ENCODE assay signal across 16 cellular contexts in the genomic region with DNA sequence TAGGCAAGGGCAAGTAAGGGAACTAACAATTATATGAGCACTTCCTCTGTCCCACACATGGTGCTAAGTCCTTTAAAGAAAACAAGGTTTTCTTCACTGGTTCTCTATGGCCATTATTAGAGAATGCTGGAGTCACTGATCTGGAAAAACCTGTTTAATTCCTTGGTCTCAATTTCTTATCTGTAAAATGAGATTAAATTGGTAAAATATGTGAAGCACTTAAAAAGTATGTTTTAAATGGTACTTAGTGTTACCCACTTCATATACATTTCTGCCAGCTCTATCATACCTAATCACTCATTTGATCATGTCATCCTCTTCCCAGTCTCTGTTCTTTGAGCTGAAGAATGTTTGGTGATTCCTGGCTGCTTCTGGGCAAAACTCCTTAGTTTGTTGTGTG. TPM values are rescaled to one million over a fixed set of nuclear protein-coding genes. Genes with fewer than 3 reads are reported as not detected.
DNase-seq lines count a peak whose midpoint lies in the region; ATAC-seq and TF ChIP-seq lines count a peak whose summit lies in the region.
"Had no signal": no experiment of that assay in that cellular context is flagged by ENCODE, and none has a peak within 500 bp of the region (broad histone marks: within the 10 kb centered on the region; RNA-seq: fewer than 3 reads in every experiment).

No MANE protein-coding gene starts in this region.

- H3K4me3 Mint-ChIP-seq in activated naive CD8-positive, alpha-beta T cell treated with anti-CD3 and anti-CD28 coated beads for 36 hours = no peak overlapping the region
- H3K4me3 Mint-ChIP-seq in activated naive CD8-positive, alpha-beta T cell treated with anti-CD3 and anti-CD28 coated beads, Interleukin-2, amount 50 U/mL, for 24 hours = no peak overlapping the region
- H3K4me3 Mint-ChIP-seq in central memory CD8-positive, alpha-beta T cell = no peak overlapping the region
- H3K4me3 Mint-ChIP-seq in activated CD4-positive, alpha-beta T cell treated with anti-CD3 and anti-CD28 coated beads, Interleukin-2, amount 10 ng/mL, durations not matched to agents 7 days and 5 days = no peak overlapping the region

- CTCF ChIA-PET in OCI-LY7 (lab: Charles Lee; ENCODE audit: unreplicated experiment) = interaction anchor here (0.6 kb wide), 1 partner anchor 1097 kb away, joined by 3 read pairs; no protein-coding TSS in a partner anchor
- CTCF ChIA-PET in activated CD4-positive, alpha-beta T cell treated with anti-CD3 and anti-CD28 coated beads, Interleukin-2, amount 10 ng/mL, durations not matched to agents 7 days and 5 days (lab: Charles Lee) = interaction anchor here (1.0 kb wide), 1 partner anchor 15 kb away, joined by 3 read pairs; no protein-coding TSS in a partner anchor

- TF ChIP-seq EP300 in stomach (IDR thresholded peaks at IDR 0.05) = no peak

- TF ChIP-seq POLR2A in stomach (IDR thresholded peaks at IDR 0.05) = no peak
- no peak for TF ChIP-seq POLR2A in thyroid gland (IDR thresholded peaks at IDR 0.05)

- H3K9me2 ChIP-seq in OCI-LY7 (ENCODE audit: insufficient read depth, low read length) = no peaks in the 10 kb centered on the region

- no peaks in the 10 kb centered on the region for H3K27me3 Mint-ChIP-seq in activated naive CD8-positive, alpha-beta T cell treated with anti-CD3 and anti-CD28 coated beads for 36 hours
- no peaks in the 10 kb centered on the region for H3K27me3 Mint-ChIP-seq in activated naive CD8-positive, alpha-beta T cell treated with anti-CD3 and anti-CD28 coated beads, Interleukin-2, amount 50 U/mL, for 24 hours
- no peaks in the 10 kb centered on the region for H3K27me3 Mint-ChIP-seq in central memory CD8-positive, alpha-beta T cell
- no peaks in the 10 kb centered on the region for H3K27me3 Mint-ChIP-seq in activated CD4-positive, alpha-beta T cell treated with anti-CD3 and anti-CD28 coated beads, Interleukin-2, amount 10 ng/mL, durations not matched to agents 7 days and 5 days
- H3K27me3 Mint-ChIP-seq: CD8-positive, alpha-beta memory T cell had no signal

- TF ChIP-seq CTCF in OCI-LY7 (conservative IDR thresholded peaks at IDR 0.05; ENCODE audit: low read length) = no peak
- TF ChIP-seq CTCF in stomach (IDR thresholded peaks at IDR 0.05) = no peak
- no peak for TF ChIP-seq CTCF in thyroid gland (IDR thresholded peaks at IDR 0.05)

- H2AFZ ChIP-seq in OCI-LY7 (ENCODE audit: low read length) = no peak overlapping the region

- intact Hi-C loops in OCI-LY7 (cut with micrococcal nuclease; ENCODE audit: unreplicated experiment) = no loop called here
- intact Hi-C loops in stomach (cut with DNase I; ENCODE audit: low total_unique reads) = no loop called here
- intact Hi-C loops in thyroid gland (cut with DNase I) = no loop called here

- peaks cover 99% of the 10 kb centered on the region for H3K4me1 ChIP-seq in OCI-LY7 (ENCODE audit: insufficient read depth, low read length, poor library complexity, severe bottlenecking)
- H3K4me1 ChIP-seq in stomach = peaks cover 48 to 97% (median 78%) of the 10 kb centered on the region in 4 donors
- peaks cover 17 to 28% of the 10 kb centered on the region in 2 donors for H3K4me1 ChIP-seq in thyroid gland
- H3K4me1 ChIP-seq: SJCRH30 had no signal

- POLR2A ChIA-PET in OCI-LY7 (lab: Charles Lee) = interaction anchor here (0.6 to 2.6 kb wide), 10 partner anchors 9 to 209 kb away, joined by 3 to 17 read pairs (median 5); a partner anchor contains a TSS
- POLR2A ChIA-PET in activated CD4-positive, alpha-beta T cell treated with anti-CD3 and anti-CD28 coated beads, Interleukin-2, amount 10 ng/mL, durations not matched to agents 7 days and 5 days (lab: Charles Lee) = no interaction called here

- no TSS peak for BruUV-seq in OCI-LY7 (replicated peaks; lab: Mats Ljungman, UMichigan)

- H3K9me3 Mint-ChIP-seq in activated naive CD8-positive, alpha-beta T cell treated with anti-CD3 and anti-CD28 coated beads for 36 hours = no peaks in the 10 kb centered on the region
- H3K9me3 Mint-ChIP-seq in activated naive CD8-positive, alpha-beta T cell treated with anti-CD3 and anti-CD28 coated beads, Interleukin-2, amount 50 U/mL, for 24 hours = no peaks in the 10 kb centered on the region
- H3K9me3 Mint-ChIP-seq in central memory CD8-positive, alpha-beta T cell = no peaks in the 10 kb centered on the region
- no peaks in the 10 kb centered on the region for H3K9me3 Mint-ChIP-seq in activated CD4-positive, alpha-beta T cell treated with anti-CD3 and anti-CD28 coated beads, Interleukin-2, amount 10 ng/mL, durations not matched to agents 7 days and 5 days
- H3K9me3 Mint-ChIP-seq: CD8-positive, alpha-beta memory T cell had no signal

- peak overlapping the region; percentile 90 for H3K4me2 ChIP-seq in OCI-LY7 (ENCODE audit: low read length)

- H3K79me2 ChIP-seq in OCI-LY7 (ENCODE audit: insufficient read depth, low read depth, low read length) = peaks cover 98% of the 10 kb centered on the region

- H3K36me3 Mint-ChIP-seq in activated naive CD8-positive, alpha-beta T cell treated with anti-CD3 and anti-CD28 coated beads for 36 hours = peaks cover 3% of the 10 kb centered on the region
- H3K36me3 Mint-ChIP-seq in activated naive CD8-positive, alpha-beta T cell treated with anti-CD3 and anti-CD28 coated beads, Interleukin-2, amount 50 U/mL, for 24 hours (ENCODE audit: low read depth) = no peaks in the 10 kb centered on the region
- peaks cover 9% of the 10 kb centered on the region for H3K36me3 Mint-ChIP-seq in central memory CD8-positive, alpha-beta T cell (ENCODE audit: insufficient read depth)
- peaks cover 6% of the 10 kb centered on the region for H3K36me3 Mint-ChIP-seq in activated CD4-positive, alpha-beta T cell treated with anti-CD3 and anti-CD28 coated beads, Interleukin-2, amount 10 ng/mL, durations not matched to agents 7 days and 5 days (ENCODE audit: low read depth)
- H3K36me3 Mint-ChIP-seq: CD8-positive, alpha-beta memory T cell had no signal

- H3K4me3 ChIP-seq in OCI-LY7 (ENCODE audit: low read depth, low read length, poor library complexity, severe bottlenecking) (peak overlapping the region; percentile 58), stomach (no peak overlapping the region), thyroid gland (replicated peaks in 1 of 3) (no peak overlapping the region)
- H3K4me3 ChIP-seq: SJCRH30 had no signal

- no peaks in the 10 kb centered on the region for H3K36me3 ChIP-seq in OCI-LY7 (ENCODE audit: insufficient read depth, low read length)
- H3K36me3 ChIP-seq in stomach = no peaks in the 10 kb centered on the region
- no peaks in the 10 kb centered on the region for H3K36me3 ChIP-seq in thyroid gland
- H3K36me3 ChIP-seq: SJCRH30 had no signal

- H3K27me3 ChIP-seq in stomach = no peaks in the 10 kb centered on the region
- H3K27me3 ChIP-seq in thyroid gland = no peaks in the 10 kb centered on the region
- H3K27me3 ChIP-seq: SJCRH30 had no signal

- H3K9me3 ChIP-seq in OCI-LY7 (ENCODE audit: low read length) (no peaks in the 10 kb centered on the region), stomach (no peaks in the 10 kb centered on the region), thyroid gland (no peaks in the 10 kb centered on the region)
- H3K9me3 ChIP-seq: SJCRH30 had no signal

- peaks cover 71% of the 10 kb centered on the region for H3K4me1 Mint-ChIP-seq in activated naive CD8-positive, alpha-beta T cell treated with anti-CD3 and anti-CD28 coated beads for 36 hours
- peaks cover 80% of the 10 kb centered on the region for H3K4me1 Mint-ChIP-seq in activated naive CD8-positive, alpha-beta T cell treated with anti-CD3 and anti-CD28 coated beads, Interleukin-2, amount 50 U/mL, for 24 hours
- peaks cover 44% of the 10 kb centered on the region for H3K4me1 Mint-ChIP-seq in central memory CD8-positive, alpha-beta T cell
- peaks cover 74% of the 10 kb centered on the region for H3K4me1 Mint-ChIP-seq in activated CD4-positive, alpha-beta T cell treated with anti-CD3 and anti-CD28 coated beads, Interleukin-2, amount 10 ng/mL, durations not matched to agents 7 days and 5 days

- peak overlapping the region; percentile 34 for H3K27ac Mint-ChIP-seq in activated naive CD8-positive, alpha-beta T cell treated with anti-CD3 and anti-CD28 coated beads for 36 hours
- no peak overlapping the region for H3K27ac Mint-ChIP-seq in activated naive CD8-positive, alpha-beta T cell treated with anti-CD3 and anti-CD28 coated beads, Interleukin-2, amount 50 U/mL, for 24 hours
- H3K27ac Mint-ChIP-seq in central memory CD8-positive, alpha-beta T cell (ENCODE audit: low read depth) = peak overlapping the region; percentile 61
- H3K27ac Mint-ChIP-seq in activated CD4-positive, alpha-beta T cell treated with anti-CD3 and anti-CD28 coated beads, Interleukin-2, amount 10 ng/mL, durations not matched to agents 7 days and 5 days = no peak overlapping the region

- ATAC-seq in activated naive CD8-positive, alpha-beta T cell treated with anti-CD3 and anti-CD28 coated beads, Interleukin-2, amount 50 U/mL, for 24 hours = no peak
- no peak for ATAC-seq in central memory CD8-positive, alpha-beta T cell (replicated peaks; ENCODE audit: extremely low read depth, poor library complexity, severe bottlenecking)

- no peaks in the 10 kb centered on the region for H4K20me1 ChIP-seq in OCI-LY7 (ENCODE audit: insufficient read depth, low read length)

- no peak for DNase-seq in activated naive CD8-positive, alpha-beta T cell treated with anti-CD3 and anti-CD28 coated beads for 36 hours
- no peak for DNase-seq in activated naive CD8-positive, alpha-beta T cell treated with anti-CD3 and anti-CD28 coated beads, Interleukin-2, amount 50 U/mL, for 24 hours
- DNase-seq in OCI-LY7 (ENCODE audit: low spot score) (no peak), stomach (no peak), thyroid gland (no peak), NCI-H510A (lab: John Stamatoyannopoulos, UW) (no peak)
- no peak for DNase-seq in central memory CD8-positive, alpha-beta T cell (ENCODE audit: low spot score in 2 of 2)
- DNase-seq in activated CD4-positive, alpha-beta T cell treated with anti-CD3 and anti-CD28 coated beads, Interleukin-2, amount 10 ng/mL, durations not matched to agents 7 days and 5 days = no peak
- DNase-seq: CD8-positive, alpha-beta memory T cell; DMS153; HCEC 1CT; Karpas-422; NCI-H2029; NCI-H510A treated with DMSO at 0.1 percent for 48 hours; SJCRH30 had no signal

- H3K27ac ChIP-seq in OCI-LY7 (ENCODE audit: low read depth, low read length, poor library complexity, severe bottlenecking) (peak overlapping the region; percentile 98), stomach (peak overlapping the region in 3 of 5 donors; percentile 59 to 66 (median 64)), thyroid gland (no peak overlapping the region)
- H3K27ac ChIP-seq: RWPE1, SJCRH30 had no signal

RNA-seq across cellular contexts. Expression of a gene that starts 39.4 kb away (rescaled TPM):
- 10 to 100 TPM; 16.9 to 18.1 TPM for total RNA-seq in activated naive CD8-positive, alpha-beta T cell treated with anti-CD3 and anti-CD28 coated beads for 36 hours
- total RNA-seq in OCI-LY7 (2014; rRNA removed; shearing (Covaris generic)) = 14.9 and 16.7 TPM in 2 replicates
- total RNA-seq in OCI-LY7 (2022) (27.8 and 35.7 TPM in 2 replicates), stomach (10 to 100 TPM; 14.2 to 70.6 (median 50.9) TPM), thyroid gland (10 to 100 TPM; 13.5 to 19.3 (median 15.9) TPM)
- polyA plus RNA-seq in stomach = 1 to 10 TPM; 5.4 to 8.4 (median 7.5) TPM
- 10 to 100 TPM; 17.4 to 18.2 TPM for total RNA-seq in activated CD4-positive, alpha-beta T cell treated with anti-CD3 and anti-CD28 coated beads, Interleukin-2, amount 10 ng/mL, durations not matched to agents 7 days and 5 days

Comparison
In these comparisons a context has a peak if more than half of its experiments do, and no peak if none do; other contexts are left out.
1. H3K27ac Mint-ChIP-seq: peak in activated naive CD8-positive, alpha-beta T cell treated with anti-CD3 and anti-CD28 coated beads for 36 hours (single experiment) and central memory CD8-positive, alpha-beta T cell (single experiment); none in activated naive CD8-positive, alpha-beta T cell treated with anti-CD3 and anti-CD28 coated beads, Interleukin-2, amount 50 U/mL, for 24 hours (single experiment) and activated CD4-positive, alpha-beta T cell treated with anti-CD3 and anti-CD28 coated beads, Interleukin-2, amount 10 ng/mL, durations not matched to agents 7 days and 5 days (single experiment).
2. H3K27ac ChIP-seq: peak in OCI-LY7 (single experiment) and stomach (3 of 5); none in thyroid gland (0 of 3).